Comparison of ENCODE assay signal across 1 cellular context in the genomic region with DNA sequence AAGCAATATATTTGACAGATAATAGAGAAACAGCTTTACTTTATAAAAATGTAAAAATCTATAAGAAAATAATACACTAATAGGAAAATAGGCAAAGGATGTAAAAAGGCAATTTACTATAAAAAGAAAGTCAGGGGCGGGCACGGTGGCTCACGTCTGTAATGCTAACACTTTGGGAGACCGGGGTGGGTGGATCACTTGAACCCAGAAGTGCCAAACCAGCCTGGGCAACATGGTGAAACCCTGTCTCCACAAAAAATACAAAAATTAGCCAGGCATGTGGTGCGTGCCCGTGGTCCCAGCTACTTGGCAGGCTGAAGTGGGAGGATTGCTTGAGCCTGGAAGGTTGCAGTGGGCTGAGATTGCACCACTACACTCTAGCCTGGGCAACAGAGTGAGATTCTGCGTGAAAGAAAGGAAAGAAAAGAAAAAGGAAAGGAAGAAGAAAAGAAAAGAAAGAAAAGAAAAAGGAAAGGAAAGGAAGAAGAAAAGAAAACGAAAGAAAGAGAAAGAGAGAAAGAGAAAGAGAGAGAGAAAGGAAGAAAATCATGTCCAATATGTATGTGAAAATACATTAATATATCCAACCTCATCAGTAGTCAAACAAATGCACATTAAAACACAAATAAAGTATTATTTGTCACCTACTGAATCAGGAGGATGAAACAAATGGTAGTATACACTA.
TF ChIP-seq lines count a peak whose summit lies in the region.

No MANE protein-coding gene starts in this region.

TF ChIP-seq in K562, 482 proteins besides CTCF, POLR2A, EP300 and RAD21:
- TF ChIP-seq, protein P1, sequence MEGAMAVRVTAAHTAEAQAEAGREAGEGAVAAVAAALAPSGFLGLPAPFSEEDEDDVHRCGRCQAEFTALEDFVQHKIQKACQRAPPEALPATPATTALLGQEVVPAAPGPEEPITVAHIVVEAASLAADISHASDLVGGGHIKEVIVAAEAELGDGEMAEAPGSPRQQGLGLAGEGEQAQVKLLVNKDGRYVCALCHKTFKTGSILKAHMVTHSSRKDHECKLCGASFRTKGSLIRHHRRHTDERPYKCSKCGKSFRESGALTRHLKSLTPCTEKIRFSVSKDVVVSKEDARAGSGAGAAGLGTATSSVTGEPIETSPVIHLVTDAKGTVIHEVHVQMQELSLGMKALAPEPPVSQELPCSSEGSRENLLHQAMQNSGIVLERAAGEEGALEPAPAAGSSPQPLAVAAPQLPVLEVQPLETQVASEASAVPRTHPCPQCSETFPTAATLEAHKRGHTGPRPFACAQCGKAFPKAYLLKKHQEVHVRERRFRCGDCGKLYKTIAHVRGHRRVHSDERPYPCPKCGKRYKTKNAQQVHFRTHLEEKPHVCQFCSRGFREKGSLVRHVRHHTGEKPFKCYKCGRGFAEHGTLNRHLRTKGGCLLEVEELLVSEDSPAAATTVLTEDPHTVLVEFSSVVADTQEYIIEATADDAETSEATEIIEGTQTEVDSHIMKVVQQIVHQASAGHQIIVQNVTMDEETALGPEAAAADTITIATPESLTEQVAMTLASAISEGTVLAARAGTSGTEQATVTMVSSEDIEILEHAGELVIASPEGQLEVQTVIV (CRISPR knock-in tag; IDR thresholded peaks at IDR 0.05; ENCODE audit: borderline replicate concordance) = no peak
- TF ChIP-seq POLR3A (IDR thresholded peaks at IDR 0.05; ENCODE audit: borderline replicate concordance, extremely low read depth, insufficient read depth, insufficient read length) = no peak
- 0 out of 2 replicates have a peak, but pooled peaks have one; percentile 19 for TF ChIP-seq PHB2 (IDR thresholded peaks at IDR 0.05; ENCODE audit: low read depth)
- TF ChIP-seq, protein P2, sequence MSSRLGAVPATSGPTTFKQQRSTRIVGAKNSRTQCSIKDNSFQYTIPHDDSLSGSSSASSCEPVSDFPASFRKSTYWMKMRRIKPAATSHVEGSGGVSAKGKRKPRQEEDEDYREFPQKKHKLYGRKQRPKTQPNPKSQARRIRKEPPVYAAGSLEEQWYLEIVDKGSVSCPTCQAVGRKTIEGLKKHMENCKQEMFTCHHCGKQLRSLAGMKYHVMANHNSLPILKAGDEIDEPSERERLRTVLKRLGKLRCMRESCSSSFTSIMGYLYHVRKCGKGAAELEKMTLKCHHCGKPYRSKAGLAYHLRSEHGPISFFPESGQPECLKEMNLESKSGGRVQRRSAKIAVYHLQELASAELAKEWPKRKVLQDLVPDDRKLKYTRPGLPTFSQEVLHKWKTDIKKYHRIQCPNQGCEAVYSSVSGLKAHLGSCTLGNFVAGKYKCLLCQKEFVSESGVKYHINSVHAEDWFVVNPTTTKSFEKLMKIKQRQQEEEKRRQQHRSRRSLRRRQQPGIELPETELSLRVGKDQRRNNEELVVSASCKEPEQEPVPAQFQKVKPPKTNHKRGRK (tag; IDR thresholded peaks at IDR 0.05) = peak; percentile 88
- TF ChIP-seq, protein P3, sequence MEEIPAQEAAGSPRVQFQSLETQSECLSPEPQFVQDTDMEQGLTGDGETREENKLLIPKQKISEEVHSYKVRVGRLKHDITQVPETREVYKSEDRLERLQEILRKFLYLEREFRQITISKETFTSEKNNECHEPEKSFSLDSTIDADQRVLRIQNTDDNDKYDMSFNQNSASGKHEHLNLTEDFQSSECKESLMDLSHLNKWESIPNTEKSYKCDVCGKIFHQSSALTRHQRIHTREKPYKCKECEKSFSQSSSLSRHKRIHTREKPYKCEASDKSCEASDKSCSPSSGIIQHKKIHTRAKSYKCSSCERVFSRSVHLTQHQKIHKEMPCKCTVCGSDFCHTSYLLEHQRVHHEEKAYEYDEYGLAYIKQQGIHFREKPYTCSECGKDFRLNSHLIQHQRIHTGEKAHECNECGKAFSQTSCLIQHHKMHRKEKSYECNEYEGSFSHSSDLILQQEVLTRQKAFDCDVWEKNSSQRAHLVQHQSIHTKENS (CRISPR knock-in tag; IDR thresholded peaks at IDR 0.05) = no peak
